Comparison of ENCODE assay signal across 21 cellular contexts in genomic region chr1:4000811-4001251, GRCh38.
"Had no signal": no experiment of that assay in that cellular context is flagged by ENCODE, and none has a peak within 500 bp of the region (broad histone marks: within the 10 kb centered on the region; RNA-seq: fewer than 3 reads in every experiment).

No MANE protein-coding gene starts in this region.

- H3K4me2 ChIP-seq: hepatocyte had no signal

- H3K4me3 ChIP-seq: breast epithelium, coronary artery, esophagus muscularis mucosa, hepatocyte, pancreas, testis had no signal

- H3K27ac ChIP-seq: breast epithelium, coronary artery, esophagus muscularis mucosa, hepatocyte, pancreas, testis, VCaP had no signal

- H3K9me3 Mint-ChIP-seq: activated naive CD4-positive, alpha-beta T cell treated with anti-CD3 and anti-CD28 coated beads for 36 hours; activated naive CD8-positive, alpha-beta T cell treated with anti-CD3 and anti-CD28 coated beads, Interleukin-2, amount 10 ng/mL, durations not matched to agents 7 days and 5 days; activated T-cell treated with anti-CD3 and anti-CD28 coated beads, Interleukin-2, amount 50 U/mL, for 4 hours; activated T-helper 2 cell treated with anti-CD3 and anti-CD28 coated beads, Interferon-gamma antibody, Interleukin-2, Interleukin-4, amounts not matched to agents 10 μg/mL and 5 μg/mL and 100 μg/mL, durations not matched to agents 14 hours and 24 hours and 36 hours; nephron had no signal

- H3K27ac Mint-ChIP-seq: activated naive CD4-positive, alpha-beta T cell treated with anti-CD3 and anti-CD28 coated beads for 36 hours; activated naive CD8-positive, alpha-beta T cell treated with anti-CD3 and anti-CD28 coated beads, Interleukin-2, amount 10 ng/mL, durations not matched to agents 7 days and 5 days; activated T-helper 2 cell treated with anti-CD3 and anti-CD28 coated beads, Interferon-gamma antibody, Interleukin-2, Interleukin-4, amounts not matched to agents 10 μg/mL and 5 μg/mL and 100 μg/mL, durations not matched to agents 14 hours and 24 hours and 36 hours; nephron had no signal

- ATAC-seq: activated T-cell treated with anti-CD3 and anti-CD28 coated beads, Interleukin-2, amount 50 U/mL, for 4 hours; left ventricle myocardium superior; pancreas had no signal

- H3K4me3 Mint-ChIP-seq: activated naive CD4-positive, alpha-beta T cell treated with anti-CD3 and anti-CD28 coated beads for 36 hours; activated naive CD8-positive, alpha-beta T cell treated with anti-CD3 and anti-CD28 coated beads, Interleukin-2, amount 10 ng/mL, durations not matched to agents 7 days and 5 days; activated T-cell treated with anti-CD3 and anti-CD28 coated beads, Interleukin-2, amount 50 U/mL, for 4 hours; nephron had no signal

- H3K27me3 ChIP-seq: hepatocyte, pancreas, testis had no signal

- H3K36me3 ChIP-seq: breast epithelium, esophagus muscularis mucosa, pancreas had no signal

- H3K36me3 Mint-ChIP-seq: activated naive CD8-positive, alpha-beta T cell treated with anti-CD3 and anti-CD28 coated beads, Interleukin-2, amount 10 ng/mL, durations not matched to agents 7 days and 5 days had no signal

- DNase-seq: activated CD4-positive, alpha-beta T cell treated with anti-CD3 and anti-CD28 coated beads for 4 hours; activated CD4-positive, alpha-beta T cell treated with anti-CD3 and anti-CD28 coated beads, Interleukin-2, amount 50 U/mL, for 48 hours; activated CD8-positive, alpha-beta memory T cell treated with anti-CD3 and anti-CD28 coated beads, Interleukin-2, amount 50 U/mL, for 48 hours; activated naive CD4-positive, alpha-beta T cell treated with anti-CD3 and anti-CD28 coated beads for 36 hours; activated naive CD8-positive, alpha-beta T cell treated with anti-CD3 and anti-CD28 coated beads, Interleukin-2, amount 10 ng/mL, durations not matched to agents 7 days and 5 days; activated T-cell treated with anti-CD3 and anti-CD28 coated beads, Interleukin-2, amount 50 U/mL, for 4 hours; amniotic stem cell; glutamatergic neuron; left ventricle myocardium superior; pancreas; stimulated activated CD4-positive, alpha-beta T cell treated with anti-CD3 and anti-CD28 coated beads, Interleukin-4, amount 100 ng/mL, for 1 hour; stimulated activated naive CD4-positive, alpha-beta T cell; T-helper 2 cell; testis had no signal

- H3K9me3 ChIP-seq: breast epithelium, esophagus muscularis mucosa, pancreas, testis had no signal

- H3K4me1 Mint-ChIP-seq: activated naive CD8-positive, alpha-beta T cell treated with anti-CD3 and anti-CD28 coated beads, Interleukin-2, amount 10 ng/mL, durations not matched to agents 7 days and 5 days; nephron had no signal

- H3K4me1 ChIP-seq: breast epithelium, esophagus muscularis mucosa, pancreas, testis had no signal
